Comparison of ENCODE assay signal across 1 cellular context in genomic region chr13:41193919-41194824, GRCh38.
TF ChIP-seq lines count a peak whose summit lies in the region.

Gene KBTBD7, minus strand, starts transcription at chr13:41194569. Its CDS starts 312 bp downstream, at chr13:41194257.

TF ChIP-seq in WTC11, 78 proteins besides CTCF, POLR2A, EP300 and RAD21 (continued from another document and continues in another):
- TF ChIP-seq ERG (CRISPR knock-in tag; IDR thresholded peaks at IDR 0.05), result no peak
- TF ChIP-seq MYBL2 (CRISPR knock-in tag; IDR thresholded peaks at IDR 0.05), result peak; percentile 68; the same call in 1 of the 2 replicates
- TF ChIP-seq MXD4 (CRISPR knock-in tag; IDR thresholded peaks at IDR 0.05; ENCODE audit: borderline replicate concordance), result no peak
- no peak for TF ChIP-seq ZNF416 (CRISPR knock-in tag; IDR thresholded peaks at IDR 0.05)
- TF ChIP-seq FOXP4 (CRISPR knock-in tag; IDR thresholded peaks at IDR 0.05), result peak; percentile 55; the same call in 1 of the 2 replicates
- no peak for TF ChIP-seq PREB (CRISPR knock-in tag; IDR thresholded peaks at IDR 0.05; ENCODE audit: borderline replicate concordance)
- TF ChIP-seq ATF1 (CRISPR knock-in tag; IDR thresholded peaks at IDR 0.05), result 0 out of 2 replicates have a peak, but pooled peaks have one; percentile 82
- no peak for TF ChIP-seq KAT7 (CRISPR knock-in tag; IDR thresholded peaks at IDR 0.05; ENCODE audit: borderline replicate concordance)
- TF ChIP-seq NFATC4 (CRISPR knock-in tag; IDR thresholded peaks at IDR 0.05), result no peak
- TF ChIP-seq ZNF232 (CRISPR knock-in tag; IDR thresholded peaks at IDR 0.05), result 0 out of 2 replicates have a peak, but pooled peaks have one; percentile 72
- no peak for TF ChIP-seq AFF4 (CRISPR knock-in tag; IDR thresholded peaks at IDR 0.05; ENCODE audit: borderline replicate concordance)
- TF ChIP-seq, protein P1, sequence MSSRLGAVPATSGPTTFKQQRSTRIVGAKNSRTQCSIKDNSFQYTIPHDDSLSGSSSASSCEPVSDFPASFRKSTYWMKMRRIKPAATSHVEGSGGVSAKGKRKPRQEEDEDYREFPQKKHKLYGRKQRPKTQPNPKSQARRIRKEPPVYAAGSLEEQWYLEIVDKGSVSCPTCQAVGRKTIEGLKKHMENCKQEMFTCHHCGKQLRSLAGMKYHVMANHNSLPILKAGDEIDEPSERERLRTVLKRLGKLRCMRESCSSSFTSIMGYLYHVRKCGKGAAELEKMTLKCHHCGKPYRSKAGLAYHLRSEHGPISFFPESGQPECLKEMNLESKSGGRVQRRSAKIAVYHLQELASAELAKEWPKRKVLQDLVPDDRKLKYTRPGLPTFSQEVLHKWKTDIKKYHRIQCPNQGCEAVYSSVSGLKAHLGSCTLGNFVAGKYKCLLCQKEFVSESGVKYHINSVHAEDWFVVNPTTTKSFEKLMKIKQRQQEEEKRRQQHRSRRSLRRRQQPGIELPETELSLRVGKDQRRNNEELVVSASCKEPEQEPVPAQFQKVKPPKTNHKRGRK (CRISPR knock-in tag; IDR thresholded peaks at IDR 0.05; ENCODE audit: borderline replicate concordance), result no peak
- no peak for TF ChIP-seq JAZF1 (CRISPR knock-in tag; IDR thresholded peaks at IDR 0.05)
- TF ChIP-seq OVOL2 (CRISPR knock-in tag; IDR thresholded peaks at IDR 0.05; ENCODE audit: borderline replicate concordance), result no peak
- TF ChIP-seq, protein P2, sequence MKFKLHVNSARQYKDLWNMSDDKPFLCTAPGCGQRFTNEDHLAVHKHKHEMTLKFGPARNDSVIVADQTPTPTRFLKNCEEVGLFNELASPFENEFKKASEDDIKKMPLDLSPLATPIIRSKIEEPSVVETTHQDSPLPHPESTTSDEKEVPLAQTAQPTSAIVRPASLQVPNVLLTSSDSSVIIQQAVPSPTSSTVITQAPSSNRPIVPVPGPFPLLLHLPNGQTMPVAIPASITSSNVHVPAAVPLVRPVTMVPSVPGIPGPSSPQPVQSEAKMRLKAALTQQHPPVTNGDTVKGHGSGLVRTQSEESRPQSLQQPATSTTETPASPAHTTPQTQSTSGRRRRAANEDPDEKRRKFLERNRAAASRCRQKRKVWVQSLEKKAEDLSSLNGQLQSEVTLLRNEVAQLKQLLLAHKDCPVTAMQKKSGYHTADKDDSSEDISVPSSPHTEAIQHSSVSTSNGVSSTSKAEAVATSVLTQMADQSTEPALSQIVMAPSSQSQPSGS (CRISPR knock-in tag; IDR thresholded peaks at IDR 0.05; ENCODE audit: borderline replicate concordance, low read depth), result no peak
- TF ChIP-seq E2F1 (CRISPR knock-in tag; IDR thresholded peaks at IDR 0.05), result no peak; the same call in 1 of the 2 replicates
- no peak for TF ChIP-seq ZNF219 (CRISPR knock-in tag; IDR thresholded peaks at IDR 0.05; ENCODE audit: borderline replicate concordance)
- no peak for TF ChIP-seq ZNF425 (CRISPR knock-in tag; conservative IDR thresholded peaks at IDR 0.05)
- TF ChIP-seq SP1 (CRISPR knock-in tag; conservative IDR thresholded peaks at IDR 0.05), result peak; percentile 76
- TF ChIP-seq GABPB1 (CRISPR knock-in tag; IDR thresholded peaks at IDR 0.05), result peak; percentile 87
- TF ChIP-seq ELF4 (CRISPR knock-in tag; IDR thresholded peaks at IDR 0.05; ENCODE audit: low read depth), result peak; percentile 68; the same call in 1 of the 2 replicates
- no peak for TF ChIP-seq HMGA2 (CRISPR knock-in tag; IDR thresholded peaks at IDR 0.05)
- peak; percentile 80 for TF ChIP-seq CREM (CRISPR knock-in tag; IDR thresholded peaks at IDR 0.05)
- no peak for TF ChIP-seq GTF2I (CRISPR knock-in tag; conservative IDR thresholded peaks at IDR 0.05)
- 0 out of 2 replicates have a peak, but pooled peaks have one; percentile 11 for TF ChIP-seq FOXK1 (CRISPR knock-in tag; IDR thresholded peaks at IDR 0.05)
- TF ChIP-seq ZBTB21 (CRISPR knock-in tag; IDR thresholded peaks at IDR 0.05; ENCODE audit: borderline replicate concordance), result no peak
- no peak for TF ChIP-seq RORB (CRISPR knock-in tag; IDR thresholded peaks at IDR 0.05)
- TF ChIP-seq PRDM15 (CRISPR knock-in tag; IDR thresholded peaks at IDR 0.05), result no peak
- TF ChIP-seq ETV6 (CRISPR knock-in tag; IDR thresholded peaks at IDR 0.05), result peak; percentile 78; the same call in 1 of the 2 replicates
- 0 out of 2 replicates have a peak, but pooled peaks have one; percentile 56 for TF ChIP-seq ZNF263 (CRISPR knock-in tag; IDR thresholded peaks at IDR 0.05; ENCODE audit: low read depth)
- no peak for TF ChIP-seq GRHL2 (CRISPR knock-in tag; IDR thresholded peaks at IDR 0.05; ENCODE audit: insufficient replicate concordance, severe bottlenecking)
- TF ChIP-seq ZNF281 (CRISPR knock-in tag; IDR thresholded peaks at IDR 0.05), result peak; percentile 57; the same call in 1 of the 2 replicates
- TF ChIP-seq FOXJ3 (CRISPR knock-in tag; IDR thresholded peaks at IDR 0.05; ENCODE audit: borderline replicate concordance), result no peak
